ENCODE assay signal across 1 cellular context in genomic region chr3:46666471-46666845, GRCh38.
TF ChIP-seq lines count a peak whose summit lies in the region.

No MANE protein-coding gene starts in this region.

TF ChIP-seq in SK-N-SH treated with all-trans-retinoic acid at 6 μM for 48 hours, 23 proteins besides CTCF, POLR2A, EP300 and RAD21 (continued from another document):
- TF ChIP-seq, protein P1, sequence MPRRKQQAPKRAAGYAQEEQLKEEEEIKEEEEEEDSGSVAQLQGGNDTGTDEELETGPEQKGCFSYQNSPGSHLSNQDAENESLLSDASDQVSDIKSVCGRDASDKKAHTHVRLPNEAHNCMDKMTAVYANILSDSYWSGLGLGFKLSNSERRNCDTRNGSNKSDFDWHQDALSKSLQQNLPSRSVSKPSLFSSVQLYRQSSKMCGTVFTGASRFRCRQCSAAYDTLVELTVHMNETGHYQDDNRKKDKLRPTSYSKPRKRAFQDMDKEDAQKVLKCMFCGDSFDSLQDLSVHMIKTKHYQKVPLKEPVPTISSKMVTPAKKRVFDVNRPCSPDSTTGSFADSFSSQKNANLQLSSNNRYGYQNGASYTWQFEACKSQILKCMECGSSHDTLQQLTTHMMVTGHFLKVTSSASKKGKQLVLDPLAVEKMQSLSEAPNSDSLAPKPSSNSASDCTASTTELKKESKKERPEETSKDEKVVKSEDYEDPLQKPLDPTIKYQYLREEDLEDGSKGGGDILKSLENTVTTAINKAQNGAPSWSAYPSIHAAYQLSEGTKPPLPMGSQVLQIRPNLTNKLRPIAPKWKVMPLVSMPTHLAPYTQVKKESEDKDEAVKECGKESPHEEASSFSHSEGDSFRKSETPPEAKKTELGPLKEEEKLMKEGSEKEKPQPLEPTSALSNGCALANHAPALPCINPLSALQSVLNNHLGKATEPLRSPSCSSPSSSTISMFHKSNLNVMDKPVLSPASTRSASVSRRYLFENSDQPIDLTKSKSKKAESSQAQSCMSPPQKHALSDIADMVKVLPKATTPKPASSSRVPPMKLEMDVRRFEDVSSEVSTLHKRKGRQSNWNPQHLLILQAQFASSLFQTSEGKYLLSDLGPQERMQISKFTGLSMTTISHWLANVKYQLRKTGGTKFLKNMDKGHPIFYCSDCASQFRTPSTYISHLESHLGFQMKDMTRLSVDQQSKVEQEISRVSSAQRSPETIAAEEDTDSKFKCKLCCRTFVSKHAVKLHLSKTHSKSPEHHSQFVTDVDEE (CRISPR knock-in tag; IDR thresholded peaks at IDR 0.05), result no peak
- no peak for TF ChIP-seq ZNF70 (CRISPR knock-in tag; IDR thresholded peaks at IDR 0.05)
- no peak for TF ChIP-seq POU6F1 (CRISPR knock-in tag; IDR thresholded peaks at IDR 0.05; ENCODE audit: borderline replicate concordance, low read depth)
- no peak for TF ChIP-seq ZNF565 (CRISPR knock-in tag; conservative IDR thresholded peaks at IDR 0.05; ENCODE audit: low read depth)
- TF ChIP-seq TOX (CRISPR knock-in tag; IDR thresholded peaks at IDR 0.05; ENCODE audit: borderline replicate concordance), result no peak
- TF ChIP-seq OSR1 (CRISPR knock-in tag; IDR thresholded peaks at IDR 0.05), result no peak
- TF ChIP-seq CSRNP3 (CRISPR knock-in tag; IDR thresholded peaks at IDR 0.05), result no peak
- TF ChIP-seq ESRRG (CRISPR knock-in tag; IDR thresholded peaks at IDR 0.05), result no peak
- TF ChIP-seq, protein P2, sequence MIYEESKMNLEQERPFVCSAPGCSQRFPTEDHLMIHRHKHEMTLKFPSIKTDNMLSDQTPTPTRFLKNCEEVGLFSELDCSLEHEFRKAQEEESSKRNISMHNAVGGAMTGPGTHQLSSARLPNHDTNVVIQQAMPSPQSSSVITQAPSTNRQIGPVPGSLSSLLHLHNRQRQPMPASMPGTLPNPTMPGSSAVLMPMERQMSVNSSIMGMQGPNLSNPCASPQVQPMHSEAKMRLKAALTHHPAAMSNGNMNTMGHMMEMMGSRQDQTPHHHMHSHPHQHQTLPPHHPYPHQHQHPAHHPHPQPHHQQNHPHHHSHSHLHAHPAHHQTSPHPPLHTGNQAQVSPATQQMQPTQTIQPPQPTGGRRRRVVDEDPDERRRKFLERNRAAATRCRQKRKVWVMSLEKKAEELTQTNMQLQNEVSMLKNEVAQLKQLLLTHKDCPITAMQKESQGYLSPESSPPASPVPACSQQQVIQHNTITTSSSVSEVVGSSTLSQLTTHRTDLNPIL (CRISPR knock-in tag; IDR thresholded peaks at IDR 0.05; ENCODE audit: low read depth), result no peak
- TF ChIP-seq RARB (CRISPR knock-in tag; IDR thresholded peaks at IDR 0.05), result no peak
